In genomic region chr12:21613931-21614330, GRCh38 we compare ENCODE assay signal across 15 cellular contexts. TPM values are rescaled to one million over a fixed set of nuclear protein-coding genes. Genes with fewer than 3 reads are reported as not detected.
DNase-seq lines count a peak whose midpoint lies in the region; ATAC-seq and TF ChIP-seq lines count a peak whose summit lies in the region.
"Had no signal": no experiment of that assay in that cellular context is flagged by ENCODE, and none has a peak within 500 bp of the region (broad histone marks: within the 10 kb centered on the region; RNA-seq: fewer than 3 reads in every experiment).

No MANE protein-coding gene starts in this region.

- H3K27ac ChIP-seq in C4-2B (no peak overlapping the region), PC-9 (no peak overlapping the region)
- H3K27ac ChIP-seq: dorsolateral prefrontal cortex had no signal

- BruUV-seq in PC-9 (replicated peaks; lab: Mats Ljungman, UMichigan) = no TSS peak

- H3K4me1 Mint-ChIP-seq in T-helper 17 cell (peaks cover 28% of the 10 kb centered on the region), natural killer cell (peaks cover 0 to 5% of the 10 kb centered on the region in 2 donors)

- H3K4me3 Mint-ChIP-seq in T-helper 17 cell (no peak overlapping the region), natural killer cell (no peak overlapping the region)

- H3K36me3 Mint-ChIP-seq in T-helper 17 cell (ENCODE audit: low read depth) = no peaks in the 10 kb centered on the region
- no peaks in the 10 kb centered on the region for H3K36me3 Mint-ChIP-seq in natural killer cell

- CTCF ChIA-PET in PC-9 (lab: Charles Lee) = no interaction called here

- H3K27me3 ChIP-seq in PC-9 (ENCODE audit: insufficient read depth, low read depth) = no peaks in the 10 kb centered on the region
- H3K27me3 ChIP-seq: dorsolateral prefrontal cortex, heart left ventricle had no signal

- intact Hi-C loops in natural killer cell (cut with micrococcal nuclease) (no loop called here), PC-9 (cut with micrococcal nuclease; ENCODE audit: unreplicated experiment) (no loop called here)

- ATAC-seq in T-helper 17 cell (no peak), natural killer cell (no peak)
- ATAC-seq: heart left ventricle had no signal

- no peaks in the 10 kb centered on the region for H3K9me3 ChIP-seq in T-helper 17 cell (ENCODE audit: control insufficient read depth, low read length, poor library complexity, severe bottlenecking)
- H3K9me3 ChIP-seq in PC-9 (ENCODE audit: insufficient read depth, low read depth) = no peaks in the 10 kb centered on the region
- H3K9me3 ChIP-seq: heart left ventricle had no signal

- no peak overlapping the region for H3K4me3 ChIP-seq in PC-9
- H3K4me3 ChIP-seq: dorsolateral prefrontal cortex, heart left ventricle had no signal

- H4K20me1 ChIP-seq in PC-9 (ENCODE audit: insufficient read depth) = no peaks in the 10 kb centered on the region; the same call in 1 of the 2 replicates

- H3K4me1 ChIP-seq in PC-9 (replicated peaks; ENCODE audit: insufficient read depth) = no peaks in the 10 kb centered on the region

- H3K27me3 Mint-ChIP-seq in T-helper 17 cell (no peaks in the 10 kb centered on the region), natural killer cell (ENCODE audit: low read depth in 2 of 2) (peaks cover 0 to 2% of the 10 kb centered on the region in 2 donors)

- peak; percentile 67 for TF ChIP-seq CTCF in C4-2B (conservative IDR thresholded peaks at IDR 0.05)
- TF ChIP-seq CTCF in natural killer cell (IDR thresholded peaks at IDR 0.05) = no peak
- no peak for TF ChIP-seq CTCF in PC-9 (conservative IDR thresholded peaks at IDR 0.05)

- H3K27ac Mint-ChIP-seq in T-helper 17 cell (peak overlapping the region; percentile 87), natural killer cell (no peak overlapping the region)

- no peaks in the 10 kb centered on the region for H3K9me3 Mint-ChIP-seq in natural killer cell

- no peak overlapping the region for H3K4me2 ChIP-seq in PC-9

- no peaks in the 10 kb centered on the region for H3F3A ChIP-seq in PC-9 (ENCODE audit: insufficient read depth, low read depth)

- H3K36me3 ChIP-seq in PC-9 (ENCODE audit: low read depth) = no peaks in the 10 kb centered on the region
- H3K36me3 ChIP-seq: heart left ventricle had no signal

- DNase-seq in HCEC 1CT (peak; percentile 8), T-helper 17 cell (no peak), iris pigment epithelial cell (ENCODE audit: low read depth) (peak; percentile 20), middle frontal gyrus (ENCODE audit: extremely low spot score, low spot score) (no peak), natural killer cell (no peak), PC-9 (no peak)
- DNase-seq: activated CD4-positive, alpha-beta T cell treated with anti-CD3 and anti-CD28 coated beads for 48 hours; dorsolateral prefrontal cortex; heart left ventricle; NCI-H446 treated with DMSO at 0.1 percent for 48 hours; SHP77; stimulated activated CD4-positive, alpha-beta T cell treated with anti-CD3 and anti-CD28 coated beads, Interleukin-4, amount 100 ng/mL, for 1 hour; stimulated activated naive CD4-positive, alpha-beta T cell treated with Interleukin-2 at 50 U/mL for 16 hours had no signal

- H3K79me2 ChIP-seq in PC-9 (ENCODE audit: low read depth) = no peaks in the 10 kb centered on the region

- H3K9me2 ChIP-seq in PC-9 (ENCODE audit: insufficient read depth) = no peaks in the 10 kb centered on the region

- POLR2A ChIA-PET in PC-9 (lab: Charles Lee; ENCODE audit: unreplicated experiment) = no interaction called here

- no peak overlapping the region for H2AFZ ChIP-seq in PC-9

RNA-seq across cellular contexts. Expression of gene GYS2, which starts 9.3 kb away (rescaled TPM):
- total RNA-seq in T-helper 17 cell = under 1 TPM in 1 of 2 donors, not detected in 1; 0.15 TPM
- not detected for total RNA-seq in natural killer cell
- not detected in 2 replicates for total RNA-seq in PC-9 (2021)
- total RNA-seq: lung microvascular endothelial cell had no signal

RNA-seq across cellular contexts. Expression of gene LDHB, which starts 43.7 kb away (rescaled TPM):
- total RNA-seq in T-helper 17 cell = 100 to 1,000 TPM; 767 to 787 TPM
- 100 to 1,000 TPM; 116 to 167 (median 125) TPM for total RNA-seq in natural killer cell
- total RNA-seq in PC-9 (2021) = 994 and 1,055 TPM in 2 replicates

Comparison
In these comparisons a context has a peak if more than half of its experiments do, and no peak if none do; other contexts are left out.
1. DNase-seq: peak in HCEC 1CT (single experiment) and iris pigment epithelial cell (single experiment); none in T-helper 17 cell (0 of 3), middle frontal gyrus (single experiment), natural killer cell (single experiment) and PC-9 (0 of 2).